ENCODE assay signal across 1 cellular context in the genomic region with DNA sequence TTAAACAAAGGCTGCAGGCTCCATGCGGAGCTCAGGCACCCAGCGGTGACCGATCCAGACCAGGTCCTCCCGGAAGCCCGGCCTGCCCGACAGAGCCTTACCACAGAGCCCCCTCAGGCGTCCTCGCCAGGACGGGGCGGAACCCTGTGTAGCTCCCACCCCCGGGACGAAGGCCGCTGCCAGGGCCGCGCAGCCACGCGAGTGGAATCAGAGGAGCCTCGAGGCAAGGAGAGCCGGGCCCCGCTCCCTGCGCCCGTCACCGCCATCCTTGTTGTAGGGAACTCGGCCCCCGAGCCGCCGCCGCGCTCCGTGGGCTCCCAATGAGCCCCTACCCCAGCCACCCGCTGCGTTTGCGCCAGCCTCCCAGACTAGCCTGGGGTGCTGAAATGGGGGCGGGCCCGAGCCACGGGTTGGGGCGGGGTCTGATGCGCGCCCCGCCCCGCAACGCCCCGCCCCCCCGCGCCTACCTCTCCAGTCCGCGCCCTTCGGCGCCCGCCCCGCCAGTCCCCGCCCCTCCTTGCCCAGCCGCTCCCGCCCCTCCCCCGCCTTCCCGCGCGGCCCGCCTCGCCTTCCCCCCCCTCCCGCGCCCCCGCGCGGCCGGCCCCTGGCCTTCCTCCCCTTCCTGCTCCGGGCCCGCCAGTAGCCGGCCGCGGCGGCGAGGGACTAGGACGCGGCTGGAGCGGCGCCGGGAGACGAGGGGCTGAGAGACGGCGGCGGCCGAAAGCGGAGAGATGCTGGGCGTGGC.
TF ChIP-seq lines count a peak whose summit lies in the region.

A gene with protein sequence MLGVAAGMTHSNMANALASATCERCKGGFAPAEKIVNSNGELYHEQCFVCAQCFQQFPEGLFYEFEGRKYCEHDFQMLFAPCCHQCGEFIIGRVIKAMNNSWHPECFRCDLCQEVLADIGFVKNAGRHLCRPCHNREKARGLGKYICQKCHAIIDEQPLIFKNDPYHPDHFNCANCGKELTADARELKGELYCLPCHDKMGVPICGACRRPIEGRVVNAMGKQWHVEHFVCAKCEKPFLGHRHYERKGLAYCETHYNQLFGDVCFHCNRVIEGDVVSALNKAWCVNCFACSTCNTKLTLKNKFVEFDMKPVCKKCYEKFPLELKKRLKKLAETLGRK (plus strand): TSS at position 639 of the 745 bp plus-strand sequence. CDS start 93 bp downstream, at position 732.

TF ChIP-seq in H1, 55 proteins besides CTCF, POLR2A, EP300 and RAD21 (continued from another document):
- TF ChIP-seq, protein P1, sequence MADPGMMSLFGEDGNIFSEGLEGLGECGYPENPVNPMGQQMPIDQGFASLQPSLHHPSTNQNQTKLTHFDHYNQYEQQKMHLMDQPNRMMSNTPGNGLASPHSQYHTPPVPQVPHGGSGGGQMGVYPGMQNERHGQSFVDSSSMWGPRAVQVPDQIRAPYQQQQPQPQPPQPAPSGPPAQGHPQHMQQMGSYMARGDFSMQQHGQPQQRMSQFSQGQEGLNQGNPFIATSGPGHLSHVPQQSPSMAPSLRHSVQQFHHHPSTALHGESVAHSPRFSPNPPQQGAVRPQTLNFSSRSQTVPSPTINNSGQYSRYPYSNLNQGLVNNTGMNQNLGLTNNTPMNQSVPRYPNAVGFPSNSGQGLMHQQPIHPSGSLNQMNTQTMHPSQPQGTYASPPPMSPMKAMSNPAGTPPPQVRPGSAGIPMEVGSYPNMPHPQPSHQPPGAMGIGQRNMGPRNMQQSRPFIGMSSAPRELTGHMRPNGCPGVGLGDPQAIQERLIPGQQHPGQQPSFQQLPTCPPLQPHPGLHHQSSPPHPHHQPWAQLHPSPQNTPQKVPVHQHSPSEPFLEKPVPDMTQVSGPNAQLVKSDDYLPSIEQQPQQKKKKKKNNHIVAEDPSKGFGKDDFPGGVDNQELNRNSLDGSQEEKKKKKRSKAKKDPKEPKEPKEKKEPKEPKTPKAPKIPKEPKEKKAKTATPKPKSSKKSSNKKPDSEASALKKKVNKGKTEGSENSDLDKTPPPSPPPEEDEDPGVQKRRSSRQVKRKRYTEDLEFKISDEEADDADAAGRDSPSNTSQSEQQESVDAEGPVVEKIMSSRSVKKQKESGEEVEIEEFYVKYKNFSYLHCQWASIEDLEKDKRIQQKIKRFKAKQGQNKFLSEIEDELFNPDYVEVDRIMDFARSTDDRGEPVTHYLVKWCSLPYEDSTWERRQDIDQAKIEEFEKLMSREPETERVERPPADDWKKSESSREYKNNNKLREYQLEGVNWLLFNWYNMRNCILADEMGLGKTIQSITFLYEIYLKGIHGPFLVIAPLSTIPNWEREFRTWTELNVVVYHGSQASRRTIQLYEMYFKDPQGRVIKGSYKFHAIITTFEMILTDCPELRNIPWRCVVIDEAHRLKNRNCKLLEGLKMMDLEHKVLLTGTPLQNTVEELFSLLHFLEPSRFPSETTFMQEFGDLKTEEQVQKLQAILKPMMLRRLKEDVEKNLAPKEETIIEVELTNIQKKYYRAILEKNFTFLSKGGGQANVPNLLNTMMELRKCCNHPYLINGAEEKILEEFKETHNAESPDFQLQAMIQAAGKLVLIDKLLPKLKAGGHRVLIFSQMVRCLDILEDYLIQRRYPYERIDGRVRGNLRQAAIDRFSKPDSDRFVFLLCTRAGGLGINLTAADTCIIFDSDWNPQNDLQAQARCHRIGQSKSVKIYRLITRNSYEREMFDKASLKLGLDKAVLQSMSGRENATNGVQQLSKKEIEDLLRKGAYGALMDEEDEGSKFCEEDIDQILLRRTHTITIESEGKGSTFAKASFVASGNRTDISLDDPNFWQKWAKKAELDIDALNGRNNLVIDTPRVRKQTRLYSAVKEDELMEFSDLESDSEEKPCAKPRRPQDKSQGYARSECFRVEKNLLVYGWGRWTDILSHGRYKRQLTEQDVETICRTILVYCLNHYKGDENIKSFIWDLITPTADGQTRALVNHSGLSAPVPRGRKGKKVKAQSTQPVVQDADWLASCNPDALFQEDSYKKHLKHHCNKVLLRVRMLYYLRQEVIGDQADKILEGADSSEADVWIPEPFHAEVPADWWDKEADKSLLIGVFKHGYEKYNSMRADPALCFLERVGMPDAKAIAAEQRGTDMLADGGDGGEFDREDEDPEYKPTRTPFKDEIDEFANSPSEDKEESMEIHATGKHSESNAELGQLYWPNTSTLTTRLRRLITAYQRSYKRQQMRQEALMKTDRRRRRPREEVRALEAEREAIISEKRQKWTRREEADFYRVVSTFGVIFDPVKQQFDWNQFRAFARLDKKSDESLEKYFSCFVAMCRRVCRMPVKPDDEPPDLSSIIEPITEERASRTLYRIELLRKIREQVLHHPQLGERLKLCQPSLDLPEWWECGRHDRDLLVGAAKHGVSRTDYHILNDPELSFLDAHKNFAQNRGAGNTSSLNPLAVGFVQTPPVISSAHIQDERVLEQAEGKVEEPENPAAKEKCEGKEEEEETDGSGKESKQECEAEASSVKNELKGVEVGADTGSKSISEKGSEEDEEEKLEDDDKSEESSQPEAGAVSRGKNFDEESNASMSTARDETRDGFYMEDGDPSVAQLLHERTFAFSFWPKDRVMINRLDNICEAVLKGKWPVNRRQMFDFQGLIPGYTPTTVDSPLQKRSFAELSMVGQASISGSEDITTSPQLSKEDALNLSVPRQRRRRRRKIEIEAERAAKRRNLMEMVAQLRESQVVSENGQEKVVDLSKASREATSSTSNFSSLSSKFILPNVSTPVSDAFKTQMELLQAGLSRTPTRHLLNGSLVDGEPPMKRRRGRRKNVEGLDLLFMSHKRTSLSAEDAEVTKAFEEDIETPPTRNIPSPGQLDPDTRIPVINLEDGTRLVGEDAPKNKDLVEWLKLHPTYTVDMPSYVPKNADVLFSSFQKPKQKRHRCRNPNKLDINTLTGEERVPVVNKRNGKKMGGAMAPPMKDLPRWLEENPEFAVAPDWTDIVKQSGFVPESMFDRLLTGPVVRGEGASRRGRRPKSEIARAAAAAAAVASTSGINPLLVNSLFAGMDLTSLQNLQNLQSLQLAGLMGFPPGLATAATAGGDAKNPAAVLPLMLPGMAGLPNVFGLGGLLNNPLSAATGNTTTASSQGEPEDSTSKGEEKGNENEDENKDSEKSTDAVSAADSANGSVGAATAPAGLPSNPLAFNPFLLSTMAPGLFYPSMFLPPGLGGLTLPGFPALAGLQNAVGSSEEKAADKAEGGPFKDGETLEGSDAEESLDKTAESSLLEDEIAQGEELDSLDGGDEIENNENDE (IDR thresholded peaks at IDR 0.05; ENCODE audit: insufficient replicate concordance, low read length), result no peak
- TF ChIP-seq TCF12 (IDR thresholded peaks at IDR 0.05; ENCODE audit: low read depth, low read length) (no peak), SIX5 (IDR thresholded peaks at IDR 0.05; ENCODE audit: low read depth, low read length) (no peak), HDAC2 (IDR thresholded peaks at IDR 0.05; ENCODE audit: borderline replicate concordance in 1 of 2, low read depth in 2 of 2, low read length in 2 of 2) (0 out of 4 replicates have a peak, but pooled peaks of 1 of the 2 experiments have one; percentile 53), KDM4A (IDR thresholded peaks at IDR 0.05; ENCODE audit: low read depth, low read length, severe bottlenecking) (peak; percentile 71), RFX5 (IDR thresholded peaks at IDR 0.05; ENCODE audit: borderline replicate concordance, low read depth, low read length) (no peak), CHD1 (IDR thresholded peaks at IDR 0.05; ENCODE audit: low read depth, low read length) (no peak), CHD2 (IDR thresholded peaks at IDR 0.05; ENCODE audit: low read length) (no peak), SP2 (IDR thresholded peaks at IDR 0.05; ENCODE audit: low read length) (no peak), RXRA (IDR thresholded peaks at IDR 0.05; ENCODE audit: insufficient read depth, low read depth, low read length) (no peak), BCL11A (IDR thresholded peaks at IDR 0.05; ENCODE audit: low read depth in 2 of 2, low read length in 2 of 2) (no peak), SAP30 (IDR thresholded peaks at IDR 0.05; ENCODE audit: insufficient read depth, insufficient replicate concordance, low read length) (no peak), NANOG (IDR thresholded peaks at IDR 0.05; ENCODE audit: insufficient read depth, low read depth, low read length, poor library complexity, severe bottlenecking) (no peak), JUND (IDR thresholded peaks at IDR 0.05; ENCODE audit: low read length) (no peak), RNF2 (IDR thresholded peaks at IDR 0.05; ENCODE audit: borderline replicate concordance, low read depth, low read length, missing control alignments, poor library complexity, severe bottlenecking) (no peak), SIN3A (conservative IDR thresholded peaks at IDR 0.05 in 1 of 2, IDR thresholded peaks at IDR 0.05 in 1 of 2; ENCODE audit: low read depth in 1 of 2, low read length in 2 of 2) (0 out of 4 replicates have a peak, but pooled peaks of 1 of the 2 experiments have one; percentile 20), CTBP2 (IDR thresholded peaks at IDR 0.05; ENCODE audit: borderline replicate concordance, insufficient read depth, insufficient read length, low read length) (no peak), NRF1 (IDR thresholded peaks at IDR 0.05; ENCODE audit: low read depth, low read length) (no peak), KDM1A (IDR thresholded peaks at IDR 0.05; ENCODE audit: borderline replicate concordance, low read length) (no peak), FOSL1 (IDR thresholded peaks at IDR 0.05; ENCODE audit: insufficient read depth, low read depth, low read length) (no peak), HDAC6 (IDR thresholded peaks at IDR 0.05; ENCODE audit: low read depth, low read length) (no peak), TAF7 (optimal IDR thresholded peaks at IDR 0.05; ENCODE audit: borderline replicate concordance, low read depth, low read length) (peak; percentile 62), POLR2AphosphoS5 (IDR thresholded peaks at IDR 0.05; ENCODE audit: low read depth, low read length) (peak; percentile 82), TBP (IDR thresholded peaks at IDR 0.05; ENCODE audit: low read depth, low read length) (peak; percentile 74; the same call in 1 of the 2 replicates), BRCA1 (IDR thresholded peaks at IDR 0.05; ENCODE audit: low read depth, low read length) (no peak), PHF8 (conservative IDR thresholded peaks at IDR 0.05; ENCODE audit: low read depth, low read length) (peak; percentile 83)
- TF ChIP-seq, protein P2, sequence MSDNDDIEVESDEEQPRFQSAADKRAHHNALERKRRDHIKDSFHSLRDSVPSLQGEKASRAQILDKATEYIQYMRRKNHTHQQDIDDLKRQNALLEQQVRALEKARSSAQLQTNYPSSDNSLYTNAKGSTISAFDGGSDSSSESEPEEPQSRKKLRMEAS (IDR thresholded peaks at IDR 0.05), result no peak
- TF ChIP-seq, protein P3, sequence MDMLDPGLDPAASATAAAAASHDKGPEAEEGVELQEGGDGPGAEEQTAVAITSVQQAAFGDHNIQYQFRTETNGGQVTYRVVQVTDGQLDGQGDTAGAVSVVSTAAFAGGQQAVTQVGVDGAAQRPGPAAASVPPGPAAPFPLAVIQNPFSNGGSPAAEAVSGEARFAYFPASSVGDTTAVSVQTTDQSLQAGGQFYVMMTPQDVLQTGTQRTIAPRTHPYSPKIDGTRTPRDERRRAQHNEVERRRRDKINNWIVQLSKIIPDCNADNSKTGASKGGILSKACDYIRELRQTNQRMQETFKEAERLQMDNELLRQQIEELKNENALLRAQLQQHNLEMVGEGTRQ (IDR thresholded peaks at IDR 0.05; ENCODE audit: low read length), result no peak
- TF ChIP-seq, protein P4, sequence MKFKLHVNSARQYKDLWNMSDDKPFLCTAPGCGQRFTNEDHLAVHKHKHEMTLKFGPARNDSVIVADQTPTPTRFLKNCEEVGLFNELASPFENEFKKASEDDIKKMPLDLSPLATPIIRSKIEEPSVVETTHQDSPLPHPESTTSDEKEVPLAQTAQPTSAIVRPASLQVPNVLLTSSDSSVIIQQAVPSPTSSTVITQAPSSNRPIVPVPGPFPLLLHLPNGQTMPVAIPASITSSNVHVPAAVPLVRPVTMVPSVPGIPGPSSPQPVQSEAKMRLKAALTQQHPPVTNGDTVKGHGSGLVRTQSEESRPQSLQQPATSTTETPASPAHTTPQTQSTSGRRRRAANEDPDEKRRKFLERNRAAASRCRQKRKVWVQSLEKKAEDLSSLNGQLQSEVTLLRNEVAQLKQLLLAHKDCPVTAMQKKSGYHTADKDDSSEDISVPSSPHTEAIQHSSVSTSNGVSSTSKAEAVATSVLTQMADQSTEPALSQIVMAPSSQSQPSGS (IDR thresholded peaks at IDR 0.05; ENCODE audit: low read length), result no peak
- TF ChIP-seq, protein P5, sequence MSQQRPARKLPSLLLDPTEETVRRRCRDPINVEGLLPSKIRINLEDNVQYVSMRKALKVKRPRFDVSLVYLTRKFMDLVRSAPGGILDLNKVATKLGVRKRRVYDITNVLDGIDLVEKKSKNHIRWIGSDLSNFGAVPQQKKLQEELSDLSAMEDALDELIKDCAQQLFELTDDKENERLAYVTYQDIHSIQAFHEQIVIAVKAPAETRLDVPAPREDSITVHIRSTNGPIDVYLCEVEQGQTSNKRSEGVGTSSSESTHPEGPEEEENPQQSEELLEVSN (IDR thresholded peaks at IDR 0.05), result no peak
